In the genomic region with DNA sequence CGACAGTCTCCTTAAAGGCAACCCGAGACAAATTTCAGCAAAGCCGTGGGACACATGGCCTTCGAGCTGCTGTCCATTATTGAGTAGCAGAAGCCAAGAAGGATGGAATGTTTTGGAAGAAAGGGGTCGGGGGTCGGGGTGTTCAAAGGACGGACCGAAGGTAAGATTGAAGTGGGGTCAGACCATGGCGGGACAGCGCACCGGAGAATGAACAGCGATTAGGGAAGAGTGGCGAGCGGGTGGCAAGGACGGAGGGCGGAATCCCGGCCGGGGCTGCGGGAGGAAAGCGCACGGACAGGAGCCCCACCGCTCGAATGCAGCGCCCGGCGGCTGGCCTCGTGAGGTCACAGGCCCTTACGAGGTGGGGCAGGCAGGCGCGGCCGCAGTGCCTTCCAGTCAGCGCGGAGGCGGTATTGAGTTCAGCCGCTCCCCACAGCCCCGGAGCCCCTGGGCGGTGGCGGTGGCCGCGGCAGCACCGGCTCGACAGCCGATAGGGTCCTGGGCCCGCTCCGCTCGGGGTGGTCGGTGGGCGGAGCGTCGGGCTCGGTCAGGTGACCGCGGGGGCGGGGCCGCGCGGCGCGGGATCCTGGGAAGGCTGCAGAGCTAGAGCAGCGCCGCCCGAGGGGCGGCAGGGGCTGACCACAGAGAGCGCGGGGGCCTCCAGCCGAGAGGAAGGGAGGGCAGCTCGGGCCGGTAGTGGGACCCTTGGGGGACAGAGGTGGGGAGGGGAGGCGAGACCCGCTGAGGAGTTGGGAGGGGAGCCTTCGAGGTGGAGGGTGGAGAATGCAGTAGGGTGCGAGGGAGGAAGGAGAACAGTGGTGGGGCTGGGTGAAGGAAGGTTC, we compare ENCODE assay signal across 8 cellular contexts. TPM values are rescaled to one million over a fixed set of nuclear protein-coding genes. Genes with fewer than 3 reads are reported as not detected.
DNase-seq lines count a peak whose midpoint lies in the region; ATAC-seq and TF ChIP-seq lines count a peak whose summit lies in the region.

A gene with protein sequence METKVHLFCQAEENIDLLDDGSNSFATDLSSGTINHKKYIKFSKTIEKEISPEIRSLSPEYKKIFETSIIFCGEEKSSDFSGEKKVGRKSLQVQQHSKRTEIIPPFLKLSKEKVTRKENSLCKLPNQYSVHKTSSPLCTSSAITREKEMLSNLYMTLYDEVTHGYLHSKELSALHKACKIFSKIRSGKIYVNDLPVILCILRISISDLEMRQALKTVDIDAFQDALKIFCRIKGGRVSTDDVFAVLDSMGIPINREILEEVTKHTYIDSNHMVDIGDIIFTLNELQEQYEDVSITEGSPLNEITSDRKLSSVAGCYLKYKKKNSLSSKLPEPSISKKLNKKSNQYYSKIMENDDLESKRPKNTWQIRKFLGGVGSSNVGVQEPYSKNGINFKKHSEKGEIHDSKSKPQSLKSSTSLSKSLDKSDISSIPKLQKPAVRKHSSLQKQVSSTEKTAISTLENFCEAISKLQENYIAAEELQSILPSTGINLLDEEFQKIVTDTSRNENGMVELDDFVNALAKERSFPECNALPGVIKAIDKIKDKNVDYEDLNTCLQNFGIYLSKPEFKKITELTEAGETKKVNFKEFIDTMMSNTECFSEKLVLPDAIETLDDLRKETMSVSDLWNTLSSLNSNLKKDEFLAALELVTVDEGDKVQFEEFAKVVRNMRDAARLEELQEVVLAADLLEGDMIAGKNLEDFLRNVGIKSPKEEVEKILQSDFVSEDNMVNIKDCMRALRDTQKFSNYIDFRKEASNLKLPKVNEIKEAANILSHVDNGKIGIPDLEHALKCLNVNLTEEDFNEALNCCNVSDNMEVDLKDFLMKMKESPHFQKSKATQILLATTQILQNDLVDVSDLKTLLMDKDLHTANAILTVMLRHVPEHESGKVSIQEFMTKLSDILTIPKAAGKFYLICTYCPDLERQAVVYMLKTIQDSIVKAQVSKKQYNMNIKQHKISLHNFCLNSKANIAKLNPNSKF (plus strand): TSS at position 574 of the 842 bp plus-strand sequence. CDS start 4,399 bp downstream, outside the sequence.

- peak within 1 kb of the TSS; percentile 78 for H4K91ac ChIP-seq in IMR-90 (ENCODE audit: insufficient read depth, low read depth, low read length)

- peaks cover 13 to 26% (median 22%) of the 10 kb centered on the region in 7 donors for H3K4me1 Mint-ChIP-seq in naive thymus-derived CD4-positive, alpha-beta T cell
- H3K4me1 Mint-ChIP-seq in stimulated activated memory B cell treated with anti-CD40 and anti-IgM and Interleukin-4, amounts not matched to agents 10 μg/mL and 1 μg/mL and 100 μg/mL, for 72 hours: peaks cover 19% of the 10 kb centered on the region

- peak within 1 kb of the TSS; percentile 35 for H2BK20ac ChIP-seq in IMR-90 (ENCODE audit: low read depth, low read length)

- peak within 1 kb of the TSS; percentile 95 for H3K4ac ChIP-seq in IMR-90 (ENCODE audit: low read depth, low read length)

- CTCF ChIA-PET in IMR-90 (lab: Yijun Ruan, JAX) (interaction anchor here (0.6 kb wide), 1 partner anchor 73 kb away, joined by 3 read pairs; no protein-coding TSS in a partner anchor), PC-9 (lab: Charles Lee) (no interaction called here)
- CTCF ChIA-PET in naive thymus-derived CD4-positive, alpha-beta T cell (lab: Charles Lee): interaction anchor here (0.5 kb wide), 1 partner anchor 143 kb away, joined by 4 read pairs; no protein-coding TSS in a partner anchor

- dilution Hi-C loops in IMR-90 (cut with HindIII; ENCODE audit: low sequenced_read_pairs, unreplicated experiment): no loop called here

- peak; percentile 9; the same call in 1 of the 2 replicates for TF ChIP-seq CTCF in IMR-90 (conservative IDR thresholded peaks at IDR 0.05; ENCODE audit: low read depth, low read length)
- no peak for TF ChIP-seq CTCF in PC-9 (conservative IDR thresholded peaks at IDR 0.05)

- H3K27ac ChIP-seq in IMR-90 (ENCODE audit: insufficient read depth, low read length) (peak within 1 kb of the TSS; percentile 88), PC-9 (peak within 1 kb of the TSS; percentile 16; the same call in 1 of the 2 replicates)
- peak within 1 kb of the TSS; percentile 76 for H3K27ac ChIP-seq in naive thymus-derived CD4-positive, alpha-beta T cell (ENCODE audit: low read depth, low read length)

- H3K23ac ChIP-seq in IMR-90 (ENCODE audit: low read depth, low read length): peak within 1 kb of the TSS; percentile 98

- in situ Hi-C loops in IMR-90 (cut with MboI; ENCODE audit: low sequenced_read_pairs): no loop called here

- H3K14ac ChIP-seq in IMR-90 (replicated peaks; ENCODE audit: low read depth, low read length): peak within 1 kb of the TSS; percentile 97

- POLR2A ChIA-PET in IMR-90 (lab: Charles Lee; ENCODE audit: unreplicated experiment): interaction anchor here (1.1 kb wide), 1 partner anchor 13 kb away, joined by 3 read pairs; no protein-coding TSS in a partner anchor
- POLR2A ChIA-PET in PC-9 (lab: Charles Lee; ENCODE audit: unreplicated experiment): interaction anchor here (0.5 to 0.6 kb wide), 2 partner anchors 115 to 159 kb away, joined by 3 to 4 read pairs; no protein-coding TSS in a partner anchor
- POLR2A ChIA-PET in naive thymus-derived CD4-positive, alpha-beta T cell (lab: Charles Lee): interaction anchor here (0.5 to 1.9 kb wide), 7 partner anchors 9 to 380 kb away, joined by 3 to 6 read pairs (median 4); a partner anchor contains a TSS

- peak within 1 kb of the TSS; percentile 74 to 93 for H4K8ac ChIP-seq in IMR-90 (ENCODE audit: low read depth in 2 of 2, low read length in 2 of 2)

- H3K9me3 ChIP-seq in IMR-90 (ENCODE audit: control insufficient read depth, insufficient read depth, low read length) (no peaks in the 10 kb centered on the region), PC-9 (ENCODE audit: insufficient read depth, low read depth) (peaks cover 10% of the 10 kb centered on the region)
- H3K9me3 ChIP-seq in naive thymus-derived CD4-positive, alpha-beta T cell (ENCODE audit: control insufficient read depth in 2 of 3, low read length in 3 of 3): no peaks in the 10 kb centered on the region

- no peaks in the 10 kb centered on the region for H3K9me2 ChIP-seq in PC-9 (ENCODE audit: insufficient read depth)

- H2BK5ac ChIP-seq in IMR-90 (ENCODE audit: low read depth, low read length, poor library complexity, severe bottlenecking): peak within 1 kb of the TSS; percentile 76

- peaks cover 0 to 4% (median 2%) of the 10 kb centered on the region in 5 donors for H3K36me3 Mint-ChIP-seq in naive thymus-derived CD4-positive, alpha-beta T cell
- H3K36me3 Mint-ChIP-seq in stimulated activated memory B cell treated with anti-CD40 and anti-IgM and Interleukin-4, amounts not matched to agents 10 μg/mL and 1 μg/mL and 100 μg/mL, for 72 hours: peaks cover 11% of the 10 kb centered on the region

- H3K79me1 ChIP-seq in IMR-90 (ENCODE audit: low read depth in 1 of 2, low read length in 2 of 2): peaks cover 0 to 13% of the 10 kb centered on the region in 2 experiments; a peak in 2 of 4 replicates

- H3K27me3 ChIP-seq in IMR-90 (ENCODE audit: control insufficient read depth, insufficient read depth, low read length) (no peaks in the 10 kb centered on the region), PC-9 (ENCODE audit: insufficient read depth, low read depth) (no peaks in the 10 kb centered on the region)
- no peaks in the 10 kb centered on the region for H3K27me3 ChIP-seq in naive thymus-derived CD4-positive, alpha-beta T cell (ENCODE audit: control insufficient read depth in 2 of 2, insufficient read depth in 2 of 2, low read length in 2 of 2)

- H3K18ac ChIP-seq in IMR-90 (ENCODE audit: low read depth, low read length): peak within 1 kb of the TSS; percentile 88

- peak within 1 kb of the TSS; percentile 80 for H2BK120ac ChIP-seq in IMR-90 (ENCODE audit: low read depth, low read length)

- peak within 1 kb of the TSS; percentile 74; the same call in 2 of the 3 replicates for H2BK15ac ChIP-seq in IMR-90 (ENCODE audit: low read depth, low read length)

- TF ChIP-seq POLR2A in IMR-90 (IDR thresholded peaks at IDR 0.05; ENCODE audit: low read depth, low read length): peak; percentile 61

- peak within 1 kb of the TSS; percentile 91 to 99 (median 98) for H3K27ac Mint-ChIP-seq in naive thymus-derived CD4-positive, alpha-beta T cell
- H3K27ac Mint-ChIP-seq in stimulated activated memory B cell treated with anti-CD40 and anti-IgM and Interleukin-4, amounts not matched to agents 10 μg/mL and 1 μg/mL and 100 μg/mL, for 72 hours: peak within 1 kb of the TSS; percentile 100

- peak within 1 kb of the TSS; percentile 98 for H2AFZ ChIP-seq in IMR-90 (replicated peaks; ENCODE audit: low read length, poor library complexity)
- H2AFZ ChIP-seq in PC-9: peak within 1 kb of the TSS; percentile 99

- H2AK9ac ChIP-seq in IMR-90 (replicated peaks; ENCODE audit: low read depth, low read length, poor library complexity): peak within 1 kb of the TSS; percentile 87

- peaks cover 0 to 6% (median 0%) of the 10 kb centered on the region in 11 donors for H3K9me3 Mint-ChIP-seq in naive thymus-derived CD4-positive, alpha-beta T cell
- H3K9me3 Mint-ChIP-seq in stimulated activated memory B cell treated with anti-CD40 and anti-IgM and Interleukin-4, amounts not matched to agents 10 μg/mL and 1 μg/mL and 100 μg/mL, for 72 hours: peaks cover 4% of the 10 kb centered on the region

- H3K36me3 ChIP-seq in IMR-90 (ENCODE audit: control insufficient read depth, insufficient read depth, low read length): no peaks in the 10 kb centered on the region
- no peaks in the 10 kb centered on the region for H3K36me3 ChIP-seq in PC-9 (ENCODE audit: low read depth)
- no peaks in the 10 kb centered on the region for H3K36me3 ChIP-seq in naive thymus-derived CD4-positive, alpha-beta T cell (ENCODE audit: control insufficient read depth in 2 of 3, insufficient read depth in 3 of 3, low read length in 3 of 3)

- peak within 1 kb of the TSS; percentile 91 for H4K5ac ChIP-seq in IMR-90 (ENCODE audit: low read depth, low read length)

- peak within 1 kb of the TSS; percentile 91 for H3K4me3 ChIP-seq in IMR-90 (ENCODE audit: insufficient read depth, low read depth, low read length)
- H3K4me3 ChIP-seq in PC-9: peak within 1 kb of the TSS; percentile 65
- peak within 1 kb of the TSS; percentile 93 for H3K4me3 ChIP-seq in naive thymus-derived CD4-positive, alpha-beta T cell (ENCODE audit: low read length)

- H3K56ac ChIP-seq in IMR-90 (ENCODE audit: extremely low read depth, insufficient read depth, low read length): peak within 1 kb of the TSS; percentile 83

- H3K4me3 Mint-ChIP-seq in naive thymus-derived CD4-positive, alpha-beta T cell: peak within 1 kb of the TSS; percentile 92 to 100 (median 98)
- H3K4me3 Mint-ChIP-seq in stimulated activated memory B cell treated with anti-CD40 and anti-IgM and Interleukin-4, amounts not matched to agents 10 μg/mL and 1 μg/mL and 100 μg/mL, for 72 hours: peak within 1 kb of the TSS; percentile 95

- no peak for TF ChIP-seq RAD21 in IMR-90 (IDR thresholded peaks at IDR 0.05; ENCODE audit: low read length)

- no peaks in the 10 kb centered on the region for H3K79me2 ChIP-seq in PC-9 (ENCODE audit: low read depth)

- 0 out of 2 replicates have a peak, but pooled peaks cover 2% of the 10 kb centered on the region for H3K9me1 ChIP-seq in IMR-90 (ENCODE audit: insufficient read depth, low read length)

- peak within 1 kb of the TSS; percentile 80 for H2AK5ac ChIP-seq in IMR-90 (ENCODE audit: low read depth, low read length)

- intact Hi-C loops in IMR-90 (cut with micrococcal nuclease) (loop anchor here (2.0 to 5.0 kb wide), 2 partner anchors 164 to 291 kb away; no protein-coding TSS in a partner anchor), PC-9 (cut with micrococcal nuclease; ENCODE audit: unreplicated experiment) (loop anchor here (5.0 kb wide), 1 partner anchor 294 kb away; no protein-coding TSS in a partner anchor)
- intact Hi-C loops in naive thymus-derived CD4-positive, alpha-beta T cell (cut with micrococcal nuclease): loop anchor here (1.0 to 5.0 kb wide), 6 partner anchors 118 to 574 kb away; a partner anchor contains a TSS

- peaks cover 38% of the 10 kb centered on the region for H3F3A ChIP-seq in PC-9 (ENCODE audit: insufficient read depth, low read depth)

- ATAC-seq in GM21529 (IDR thresholded peaks at IDR 0.05; ENCODE audit: unreplicated experiment): peak; percentile 78
- peak; percentile 97 for ATAC-seq in IMR-90 (ENCODE audit: low read depth)
- ATAC-seq in naive thymus-derived CD4-positive, alpha-beta T cell: peak; percentile 91
- peak; percentile 92 for ATAC-seq in stimulated activated memory B cell treated with anti-CD40 and anti-IgM and Interleukin-4, amounts not matched to agents 10 μg/mL and 1 μg/mL and 100 μg/mL, for 72 hours

- peaks cover 0 to 28% (median 0%) of the 10 kb centered on the region in 5 donors for H3K27me3 Mint-ChIP-seq in naive thymus-derived CD4-positive, alpha-beta T cell
- no peaks in the 10 kb centered on the region for H3K27me3 Mint-ChIP-seq in stimulated activated memory B cell treated with anti-CD40 and anti-IgM and Interleukin-4, amounts not matched to agents 10 μg/mL and 1 μg/mL and 100 μg/mL, for 72 hours

- 0% methylated on average over 55 of the region's 72 CpGs; no CpG with 5 or more reads in 1 of the 2 experiments for WGBS in IMR-90 (ENCODE audit: extremely low coverage in 2 of 2, insufficient read length in 1 of 2), 2 experiments

- no TSS peak for BruUV-seq in IMR-90 (replicated peaks; lab: Mats Ljungman, UMichigan)
- BruUV-seq in PC-9 (replicated peaks; lab: Mats Ljungman, UMichigan): no TSS peak

- no peaks in the 10 kb centered on the region for H3K4me1 ChIP-seq in IMR-90 (ENCODE audit: control insufficient read depth, insufficient read depth, low read length)
- peaks cover 11% of the 10 kb centered on the region for H3K4me1 ChIP-seq in PC-9 (replicated peaks; ENCODE audit: insufficient read depth)
- H3K4me1 ChIP-seq in naive thymus-derived CD4-positive, alpha-beta T cell (ENCODE audit: control insufficient read depth in 2 of 2, insufficient read depth in 2 of 2, low read length in 2 of 2): peaks cover 0 to 3% of the 10 kb centered on the region in 2 donors

- H3K4me2 ChIP-seq in IMR-90 (ENCODE audit: low read depth, low read length) (peak within 1 kb of the TSS; percentile 93), PC-9 (peak within 1 kb of the TSS; percentile 97)

- peak within 1 kb of the TSS; percentile 77 for H3K9ac ChIP-seq in IMR-90 (ENCODE audit: low read depth, low read length)

- H4K20me1 ChIP-seq in IMR-90 (ENCODE audit: insufficient read depth, low read length) (no peaks in the 10 kb centered on the region), PC-9 (ENCODE audit: insufficient read depth) (no peaks in the 10 kb centered on the region)

- DNase-seq in DMS53 treated with DMSO at 0.1 percent for 48 hours (lab: John Stamatoyannopoulos, UW; ENCODE audit: unreplicated experiment) (peak; percentile 79), IMR-90 (peak; percentile 71), PC-9 (peak; percentile 79 to 84), activated T-helper 1 cell treated with Interleukin-2 at 50 U/mL for 16 hours (ENCODE audit: low read depth) (peak; percentile 58), fibroblast of gingiva (ENCODE audit: low read depth) (peak; percentile 72)
- peak; percentile 55 to 84 (median 73) for DNase-seq in naive thymus-derived CD4-positive, alpha-beta T cell

RNA-seq across cellular contexts. Expression of the gene that starts here (rescaled TPM):
- total RNA-seq in IMR-90 (2012; rRNA removed) (1.1 and 1.4 TPM in 2 replicates), PC-9 (2021) (3.2 and 3.3 TPM in 2 replicates)
- 0.22 and 0.77 TPM in 2 replicates for polyA plus RNA-seq in IMR-90 (2012; rRNA removed)
- 0.08 and 0.10 TPM in 2 replicates for polyA plus RNA-seq in IMR-90 (2012; cell fraction: cytosol; rRNA removed)
- polyA plus RNA-seq in IMR-90 (2012; cell fraction: nucleus; rRNA removed; ENCODE audit: low replicate concordance): 0.34 and 1.7 TPM in 2 replicates
- total RNA-seq in naive thymus-derived CD4-positive, alpha-beta T cell: 10 to 100 TPM in 4 of 5 experiments, 1 to 10 TPM in 1; 3.7 to 37.4 (median 19.9) TPM
- polyA plus RNA-seq in naive thymus-derived CD4-positive, alpha-beta T cell: 1 to 10 TPM; 4.3 to 8.9 TPM

Comparison
In these comparisons a context has a peak if more than half of its experiments do, and no peak if none do; other contexts are left out.
1. Peak in every context shown above with its lines: DNase-seq, ATAC-seq, H3K4me3 ChIP-seq and H3K27ac ChIP-seq.
2. H3K27ac ChIP-seq: peak in every context shown above with its lines; median percentile 88 in IMR-90; 76 in naive thymus-derived CD4-positive, alpha-beta T cell; 16 in PC-9.